In the genomic region with DNA sequence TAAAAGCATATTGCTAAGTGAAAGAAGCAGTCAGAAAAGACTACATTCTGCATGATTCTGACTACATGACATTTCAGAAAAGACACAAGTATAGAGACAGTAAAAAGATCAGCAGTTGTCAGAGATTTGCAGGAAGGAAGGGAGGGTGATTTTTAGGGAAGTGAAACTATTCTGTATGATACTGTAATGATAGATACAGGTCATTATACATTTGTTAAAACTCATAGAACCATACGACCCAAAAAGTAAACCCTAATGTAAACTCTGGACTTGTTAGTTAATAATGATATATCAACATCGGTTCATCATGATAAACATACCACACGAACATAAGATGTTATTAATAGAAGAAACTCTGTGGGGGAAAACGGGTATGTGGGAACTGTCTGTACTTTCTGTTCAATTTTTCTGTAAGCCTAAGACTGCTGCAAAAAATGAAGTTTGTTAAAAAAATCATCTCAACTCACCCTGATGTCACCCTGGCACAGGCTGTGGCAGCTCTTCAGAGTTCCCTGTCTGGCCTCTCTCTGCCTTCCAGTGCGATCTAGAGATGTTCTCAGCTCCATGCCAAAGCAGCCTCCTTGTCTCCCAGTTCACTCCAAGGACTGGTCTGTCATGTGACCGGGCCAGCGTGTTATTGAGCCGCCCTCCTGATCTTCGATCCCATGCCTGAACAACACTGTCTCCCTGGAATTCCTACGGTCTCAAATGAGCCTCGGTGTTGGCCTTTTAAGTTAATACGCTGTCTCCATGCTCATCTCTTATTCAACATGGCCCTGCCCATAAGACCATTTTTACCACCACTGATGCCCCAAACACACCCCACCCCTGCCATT, we compare ENCODE assay signal across 11 cellular contexts. TPM values are rescaled to one million over a fixed set of nuclear protein-coding genes. Genes with fewer than 3 reads are reported as not detected.
DNase-seq lines count a peak whose midpoint lies in the region; ATAC-seq, FAIRE-seq and TF ChIP-seq lines count a peak whose summit lies in the region.
"Had no signal": no experiment of that assay in that cellular context is flagged by ENCODE, and none has a peak within 500 bp of the region (broad histone marks: within the 10 kb centered on the region; RNA-seq: fewer than 3 reads in every experiment).

No MANE protein-coding gene starts in this region.

- FAIRE-seq in D721Med (lab: Jason Lieb, UNC), result no peak
- FAIRE-seq: GM12892 had no signal

- H3K9me3 Mint-ChIP-seq in stimulated activated naive CD8-positive, alpha-beta T cell treated with anti-CD3 and anti-CD28 coated beads, Interleukin-15, Interleukin-2, amounts not matched to agents 100 ng/mL and 50 ng/mL, for 24 hours, result no peaks in the 10 kb centered on the region

- H3K9me2 ChIP-seq in OCI-LY1 (ENCODE audit: low read depth, low read length), result no peaks in the 10 kb centered on the region

- H3K36me3 ChIP-seq in OCI-LY1 (ENCODE audit: insufficient read depth, low read length) (no peaks in the 10 kb centered on the region), mammary epithelial cell (ENCODE audit: insufficient read depth, low read length) (no peaks in the 10 kb centered on the region)

- H3K36me3 Mint-ChIP-seq in stimulated activated naive CD8-positive, alpha-beta T cell treated with anti-CD3 and anti-CD28 coated beads, Interleukin-15, Interleukin-2, amounts not matched to agents 100 ng/mL and 50 ng/mL, for 24 hours (ENCODE audit: low read depth), result no peaks in the 10 kb centered on the region

- H3K27me3 Mint-ChIP-seq in stimulated activated naive CD8-positive, alpha-beta T cell treated with anti-CD3 and anti-CD28 coated beads, Interleukin-15, Interleukin-2, amounts not matched to agents 100 ng/mL and 50 ng/mL, for 24 hours, result peaks cover 3% of the 10 kb centered on the region

- H3K27ac Mint-ChIP-seq in stimulated activated naive CD8-positive, alpha-beta T cell treated with anti-CD3 and anti-CD28 coated beads, Interleukin-15, Interleukin-2, amounts not matched to agents 100 ng/mL and 50 ng/mL, for 24 hours, result peak overlapping the region; percentile 16

- H3K4me3 ChIP-seq in OCI-LY1 (ENCODE audit: low read depth, low read length, poor library complexity, severe bottlenecking) (no peak overlapping the region), mammary epithelial cell (replicated peaks in 1 of 3; ENCODE audit: insufficient read depth in 1 of 3, low read depth in 2 of 3, low read length in 3 of 3) (no peak overlapping the region)

- H3K27me3 ChIP-seq in OCI-LY1 (ENCODE audit: insufficient read depth, low read length) (no peaks in the 10 kb centered on the region; the same call in 1 of the 2 replicates), mammary epithelial cell (ENCODE audit: insufficient read depth, low read length) (no peaks in the 10 kb centered on the region)

- peak overlapping the region; percentile 25; the same call in 1 of the 2 replicates for H3K4me2 ChIP-seq in OCI-LY1 (ENCODE audit: low read length)
- H3K4me2 ChIP-seq in mammary epithelial cell (ENCODE audit: insufficient read depth, low read depth, low read length), result no peak overlapping the region

- H2AFZ ChIP-seq in OCI-LY1 (ENCODE audit: low read length) (no peak overlapping the region), mammary epithelial cell (ENCODE audit: low read depth, low read length) (no peak overlapping the region)

- no peaks in the 10 kb centered on the region for H3F3A ChIP-seq in OCI-LY1 (ENCODE audit: insufficient read depth, low read length)

- H3K9me3 ChIP-seq in OCI-LY1 (ENCODE audit: low read length), result no peaks in the 10 kb centered on the region
- H3K9me3 ChIP-seq in mammary epithelial cell (replicated peaks; ENCODE audit: insufficient read depth, low read length), result no peaks in the 10 kb centered on the region

- DNase-seq in stimulated activated naive CD8-positive, alpha-beta T cell treated with anti-CD3 and anti-CD28 coated beads, Interleukin-15, Interleukin-2, amounts not matched to agents 100 U/mL and 50 U/mL, for 24 hours, result no peak
- DNase-seq in D721Med (ENCODE audit: insufficient read length, low spot score) (no peak), posterior cingulate gyrus (no peak), mammary epithelial cell (no peak)
- no peak for DNase-seq in stimulated activated naive CD4-positive, alpha-beta T cell (lab: John Stamatoyannopoulos, UW)
- DNase-seq: ACHN, NCI-H1436 treated with DMSO at 0.1 percent for 48 hours had no signal

- BruUV-seq in mammary epithelial cell (replicated peaks; lab: Mats Ljungman, UMichigan), result no TSS peak

- intact Hi-C loops in posterior cingulate gyrus (cut with DNase I), result no loop called here
- intact Hi-C loops in mammary epithelial cell (cut with micrococcal nuclease), result no loop called here

- in situ Hi-C loops in mammary epithelial cell (cut with MboI; ENCODE audit: low sequenced_read_pairs in 2 of 2), result no loop called here

- H3K4me1 ChIP-seq in OCI-LY1 (ENCODE audit: insufficient read depth, low read length, severe bottlenecking) (peaks cover 18% of the 10 kb centered on the region), mammary epithelial cell (ENCODE audit: insufficient read depth, low read length) (no peaks in the 10 kb centered on the region)

- H3K79me2 ChIP-seq in OCI-LY1 (ENCODE audit: insufficient read depth, low read length) (no peaks in the 10 kb centered on the region), mammary epithelial cell (ENCODE audit: insufficient read depth, low read length) (no peaks in the 10 kb centered on the region)

- no peak overlapping the region for H3K4me3 Mint-ChIP-seq in stimulated activated naive CD8-positive, alpha-beta T cell treated with anti-CD3 and anti-CD28 coated beads, Interleukin-15, Interleukin-2, amounts not matched to agents 100 ng/mL and 50 ng/mL, for 24 hours

- ATAC-seq in stimulated activated naive CD8-positive, alpha-beta T cell treated with anti-CD3 and anti-CD28 coated beads, Interleukin-15, Interleukin-2, amounts not matched to agents 100 U/mL and 50 U/mL, for 24 hours, result no peak
- peak; percentile 95 for ATAC-seq in HG03060 (IDR thresholded peaks at IDR 0.05; ENCODE audit: low read depth, unreplicated experiment)

- 74% methylated on average over 10 of the region's 12 CpGs for WGBS in mammary epithelial cell (ENCODE audit: low coverage, missing lambda C conversion rate)

- H3K27ac ChIP-seq in OCI-LY1 (ENCODE audit: low read depth, low read length, poor library complexity, severe bottlenecking) (peak overlapping the region; percentile 34), mammary epithelial cell (ENCODE audit: insufficient read depth, low read depth, low read length) (no peak overlapping the region)

- dilution Hi-C loops in mammary epithelial cell (cut with HindIII; ENCODE audit: low sequenced_read_pairs), result no loop called here

- CTCF ChIA-PET in mammary epithelial cell (lab: Charles Lee; ENCODE audit: low non-redundant PET), result no interaction called here

- no peak overlapping the region for H3K9ac ChIP-seq in OCI-LY1 (ENCODE audit: low read length)
- no peak overlapping the region for H3K9ac ChIP-seq in mammary epithelial cell (ENCODE audit: insufficient read depth, low read length)

- no peak for TF ChIP-seq CTCF in OCI-LY1 (IDR thresholded peaks at IDR 0.05; ENCODE audit: low read length)
- no peak for TF ChIP-seq CTCF in D721Med (IDR thresholded peaks at IDR 0.05; ENCODE audit: insufficient read depth, missing control alignments)
- TF ChIP-seq CTCF in mammary epithelial cell (conservative IDR thresholded peaks at IDR 0.05 in 1 of 2, IDR thresholded peaks at IDR 0.05 in 1 of 2; ENCODE audit: extremely low read depth in 1 of 2, insufficient read depth in 1 of 2, low read depth in 1 of 2, low read length in 2 of 2), result no peak

- peaks cover 14% of the 10 kb centered on the region for H3K4me1 Mint-ChIP-seq in stimulated activated naive CD8-positive, alpha-beta T cell treated with anti-CD3 and anti-CD28 coated beads, Interleukin-15, Interleukin-2, amounts not matched to agents 100 ng/mL and 50 ng/mL, for 24 hours (ENCODE audit: low read depth)

- no peaks in the 10 kb centered on the region for H4K20me1 ChIP-seq in OCI-LY1 (ENCODE audit: insufficient read depth, low read length)
- no peaks in the 10 kb centered on the region for H4K20me1 ChIP-seq in mammary epithelial cell (ENCODE audit: insufficient read depth, low read length)

RNA-seq across cellular contexts. Expression of gene PRLR, which starts 35.4 kb away (rescaled TPM):
- under 1 TPM in 1 of 2 donors, not detected in 1; 0.17 TPM for total RNA-seq in mammary epithelial cell
- polyA plus RNA-seq in mammary epithelial cell, result not detected
- polyA minus RNA-seq in mammary epithelial cell, result not detected
